ENCODE assay signal across 8 cellular contexts in genomic region chr1:44632511-44633072, GRCh38. TPM values are rescaled to one million over a fixed set of nuclear protein-coding genes. Genes with fewer than 3 reads are reported as not detected.
A peak's percentile ranks its signal among the peaks of the same experiment; 100 is the strongest.
DNase-seq lines count a peak whose midpoint lies in the region; ATAC-seq, FAIRE-seq and TF ChIP-seq lines count a peak whose summit lies in the region.

No MANE protein-coding gene starts in this region.

- intact Hi-C loops in activated CD4-positive, alpha-beta T cell treated with anti-CD3 and anti-CD28 coated beads, Interleukin-2, amount 10 ng/mL, durations not matched to agents 24 days and 14 days (cut with micrococcal nuclease): loop anchor here (5.0 kb wide), 2 partner anchors 420 to 1275 kb away; partner anchors contain the start of genes CDC20 and DMAP1
- intact Hi-C loops in endothelial cell of umbilical vein (cut with micrococcal nuclease): no loop called here

- TF ChIP-seq POLR2A in Raji (IDR thresholded peaks at IDR 0.05; ENCODE audit: insufficient read depth, low read depth, low read length) (0 out of 2 replicates have a peak, but pooled peaks have one; percentile 3), endothelial cell of umbilical vein (IDR thresholded peaks at IDR 0.05; ENCODE audit: low read depth, low read length) (no peak)

- no peaks in the 10 kb centered on the region for H3K9me1 ChIP-seq in endothelial cell of umbilical vein (replicated peaks; ENCODE audit: control insufficient read depth, extremely low read depth, insufficient read depth, low read length)

- no peaks in the 10 kb centered on the region for H3K9me3 ChIP-seq in endothelial cell of umbilical vein (replicated peaks; ENCODE audit: control insufficient read depth, insufficient read depth, low read length)

- no peaks in the 10 kb centered on the region for H4K20me1 ChIP-seq in endothelial cell of umbilical vein (replicated peaks; ENCODE audit: control insufficient read depth, extremely low read depth, insufficient read depth, low read length)

- BruUV-seq in endothelial cell of umbilical vein (replicated peaks; lab: Mats Ljungman, UMichigan): TSS peak; percentile 61

- H3K36me3 ChIP-seq in endothelial cell of umbilical vein (ENCODE audit: control insufficient read depth in 2 of 2, extremely low read depth in 1 of 2, insufficient read depth in 2 of 2, low read length in 2 of 2): peaks cover 4 to 28% of the 10 kb centered on the region in 2 experiments

- peaks cover 41% of the 10 kb centered on the region for H3K36me3 Mint-ChIP-seq in activated CD4-positive, alpha-beta T cell treated with anti-CD3 and anti-CD28 coated beads, Interleukin-2, amount 10 ng/mL, durations not matched to agents 24 days and 14 days (ENCODE audit: low read depth)
- peaks cover 12% of the 10 kb centered on the region for H3K36me3 Mint-ChIP-seq in neural crest cell (ENCODE audit: low read depth)

- H3K9ac ChIP-seq in endothelial cell of umbilical vein (replicated peaks; ENCODE audit: extremely low read depth, insufficient read depth, low read length): peak overlapping the region; percentile 86

- peaks cover 32% of the 10 kb centered on the region for H3K4me1 Mint-ChIP-seq in activated CD4-positive, alpha-beta T cell treated with anti-CD3 and anti-CD28 coated beads, Interleukin-2, amount 10 ng/mL, durations not matched to agents 24 days and 14 days
- H3K4me1 Mint-ChIP-seq in neural crest cell: peaks cover 60% of the 10 kb centered on the region

- H3K79me2 ChIP-seq in endothelial cell of umbilical vein (ENCODE audit: control insufficient read depth, insufficient read depth, low read length): peaks cover 21% of the 10 kb centered on the region

- dilution Hi-C loops in endothelial cell of umbilical vein (cut with MboI; ENCODE audit: extremely low pct_ligation_motif_present, low sequenced_read_pairs): no loop called here

- peak overlapping the region; percentile 89 for H3K4me3 Mint-ChIP-seq in activated CD4-positive, alpha-beta T cell treated with anti-CD3 and anti-CD28 coated beads, Interleukin-2, amount 10 ng/mL, durations not matched to agents 24 days and 14 days
- H3K4me3 Mint-ChIP-seq in neural crest cell: peak overlapping the region; percentile 96

- peaks cover 9% of the 10 kb centered on the region for H3K4me1 ChIP-seq in endothelial cell of umbilical vein (ENCODE audit: control insufficient read depth, extremely low read depth, insufficient read depth, low read length)

- no peaks in the 10 kb centered on the region for H3K27me3 Mint-ChIP-seq in activated CD4-positive, alpha-beta T cell treated with anti-CD3 and anti-CD28 coated beads, Interleukin-2, amount 10 ng/mL, durations not matched to agents 24 days and 14 days
- no peaks in the 10 kb centered on the region for H3K27me3 Mint-ChIP-seq in neural crest cell (ENCODE audit: low read depth)

- TF ChIP-seq CTCF in endothelial cell of umbilical vein (IDR thresholded peaks at IDR 0.05; ENCODE audit: extremely low read depth in 1 of 2, insufficient read depth in 1 of 2, low read depth in 1 of 2, low read length in 2 of 2) (no peak), neural crest cell (conservative IDR thresholded peaks at IDR 0.05) (no peak)

- H3K27ac Mint-ChIP-seq in activated CD4-positive, alpha-beta T cell treated with anti-CD3 and anti-CD28 coated beads, Interleukin-2, amount 10 ng/mL, durations not matched to agents 24 days and 14 days: peak overlapping the region; percentile 98
- H3K27ac Mint-ChIP-seq in neural crest cell (ENCODE audit: unreplicated experiment): peak overlapping the region; percentile 99

- CTCF ChIA-PET in endothelial cell of umbilical vein (lab: Charles Lee): interaction anchor here (1.0 to 4.8 kb wide), 5 partner anchors 10 to 415 kb away, joined by 3 to 32 read pairs (median 5); no protein-coding TSS in a partner anchor

- DNase-seq in activated CD4-positive, alpha-beta T cell treated with anti-CD3 and anti-CD28 coated beads, Interleukin-2, amount 10 ng/mL, durations not matched to agents 24 days and 14 days: no peak
- no peak for DNase-seq in activated CD4-positive, alpha-beta T cell treated with anti-CD3 and anti-CD28 coated beads for 1 hour
- DNase-seq in endothelial cell of umbilical vein (ENCODE audit: low read depth, low spot score) (no peak), neural crest cell (ENCODE audit: low read depth, low spot score) (no peak), epidermal melanocyte (ENCODE audit: insufficient read length, low spot score) (no peak)

- POLR2A ChIA-PET in endothelial cell of umbilical vein (lab: Charles Lee): interaction anchor here (0.6 to 2.4 kb wide), 3 partner anchors 9 to 1013 kb away, joined by 3 to 15 read pairs (median 3); no protein-coding TSS in a partner anchor

- H3K27ac ChIP-seq in endothelial cell of umbilical vein (ENCODE audit: insufficient read depth, low read depth, low read length): peak overlapping the region; percentile 42

- H3K4me3 ChIP-seq in endothelial cell of umbilical vein (replicated peaks in 1 of 3; ENCODE audit: insufficient read depth in 1 of 3, low read depth in 1 of 3, low read length in 3 of 3): peak overlapping the region; percentile 48 to 81 (median 78)

- no peaks in the 10 kb centered on the region for H3K27me3 ChIP-seq in endothelial cell of umbilical vein (ENCODE audit: control insufficient read depth in 2 of 2, insufficient read depth in 2 of 2, low read length in 2 of 2)

- H3K4me2 ChIP-seq in endothelial cell of umbilical vein (ENCODE audit: insufficient read depth, low read length): peak overlapping the region; percentile 93

- ATAC-seq in HG03135 (IDR thresholded peaks at IDR 0.05; ENCODE audit: unreplicated experiment) (no peak), GM19463 (IDR thresholded peaks at IDR 0.05; ENCODE audit: unreplicated experiment) (no peak)

- peaks cover 6% of the 10 kb centered on the region for H3K9me3 Mint-ChIP-seq in activated CD4-positive, alpha-beta T cell treated with anti-CD3 and anti-CD28 coated beads, Interleukin-2, amount 10 ng/mL, durations not matched to agents 24 days and 14 days
- H3K9me3 Mint-ChIP-seq in neural crest cell: no peaks in the 10 kb centered on the region

- peak; percentile 83 for FAIRE-seq in endothelial cell of umbilical vein (lab: Jason Lieb, UNC)

- H2AFZ ChIP-seq in endothelial cell of umbilical vein (ENCODE audit: low read depth, low read length): peak overlapping the region; percentile 22

TF ChIP-seq in endothelial cell of umbilical vein, 7 proteins besides CTCF, POLR2A, EP300 and RAD21:
- TF ChIP-seq MAX (IDR thresholded peaks at IDR 0.05; ENCODE audit: insufficient read depth, insufficient read length): no peak
- TF ChIP-seq FOS (IDR thresholded peaks at IDR 0.05; ENCODE audit: borderline replicate concordance, insufficient read depth, low read length): no peak
- no peak for TF ChIP-seq MYC (IDR thresholded peaks at IDR 0.05; ENCODE audit: low read depth, low read length)
- no peak for TF ChIP-seq GATA2 (IDR thresholded peaks at IDR 0.05; ENCODE audit: insufficient read depth, insufficient read length, low read depth, low read length)
- no peak for TF ChIP-seq EZH2 (IDR thresholded peaks at IDR 0.05; ENCODE audit: borderline replicate concordance, low read depth, low read length, severe bottlenecking)
- TF ChIP-seq POLR2AphosphoS5 (IDR thresholded peaks at IDR 0.05; ENCODE audit: insufficient read depth, low read depth, low read length): no peak
- TF ChIP-seq JUN (IDR thresholded peaks at IDR 0.05; ENCODE audit: borderline replicate concordance, insufficient read depth, insufficient read length, low read depth): no peak

RNA-seq across cellular contexts. Expression of gene TMEM53, which starts 41.7 kb away (rescaled TPM):
- 4.5 and 5.1 TPM in 2 replicates for total RNA-seq in activated CD4-positive, alpha-beta T cell treated with anti-CD3 and anti-CD28 coated beads, Interleukin-2, amount 10 ng/mL, durations not matched to agents 24 days and 14 days
- 5.3 and 5.7 TPM in 2 replicates for total RNA-seq in endothelial cell of umbilical vein
- 16.5 and 24.7 TPM in 2 replicates for polyA plus RNA-seq in endothelial cell of umbilical vein
- polyA plus RNA-seq in endothelial cell of umbilical vein (2011; cell fraction: cytosol; rRNA removed): 7.4 and 8.7 TPM in 2 replicates
- 3.3 and 3.9 TPM in 2 replicates for polyA plus RNA-seq in endothelial cell of umbilical vein (2011; cell fraction: nucleus; rRNA removed)
- 3.5 and 5.3 TPM in 2 replicates for polyA plus RNA-seq in endothelial cell of umbilical vein (2012)
- 6.2 and 8.2 TPM in 2 replicates for polyA minus RNA-seq in endothelial cell of umbilical vein
- polyA minus RNA-seq in endothelial cell of umbilical vein (2011; cell fraction: cytosol; rRNA and poly(A)+ RNA removed): 11.6 TPM
- 1.5 and 1.8 TPM in 2 replicates for polyA minus RNA-seq in endothelial cell of umbilical vein (2011; cell fraction: nucleus; rRNA and poly(A)+ RNA removed)
- 14.1 and 15.7 TPM in 2 replicates for total RNA-seq in neural crest cell

RNA-seq across cellular contexts. Expression of gene ARMH1, which starts 41.9 kb away (rescaled TPM):
- 133 and 137 TPM in 2 replicates for total RNA-seq in activated CD4-positive, alpha-beta T cell treated with anti-CD3 and anti-CD28 coated beads, Interleukin-2, amount 10 ng/mL, durations not matched to agents 24 days and 14 days
- total RNA-seq in endothelial cell of umbilical vein (not detected in 2 replicates), neural crest cell (5.6 and 5.9 TPM in 2 replicates)
- polyA plus RNA-seq in endothelial cell of umbilical vein: 0.17 and 0.48 TPM in 2 replicates
- not detected in 2 replicates for polyA plus RNA-seq in endothelial cell of umbilical vein (2011; cell fraction: cytosol; rRNA removed)
- 0.92 and 3.2 TPM in 2 replicates for polyA plus RNA-seq in endothelial cell of umbilical vein (2011; cell fraction: nucleus; rRNA removed)
- not detected in 2 replicates for polyA plus RNA-seq in endothelial cell of umbilical vein (2012)
- 0.45 TPM in 1 of 2 replicates, not detected in the other for polyA minus RNA-seq in endothelial cell of umbilical vein
- 1.4 TPM for polyA minus RNA-seq in endothelial cell of umbilical vein (2011; cell fraction: cytosol; rRNA and poly(A)+ RNA removed)
- not detected in 2 replicates for polyA minus RNA-seq in endothelial cell of umbilical vein (2011; cell fraction: nucleus; rRNA and poly(A)+ RNA removed)

Comparison
In these comparisons a context has a peak if more than half of its experiments do, and no peak if none do; other contexts are left out.
1. RNA of gene ARMH1, which starts 41.9 kb away (total RNA-seq): 133 to 137 TPM in activated CD4-positive, alpha-beta T cell treated with anti-CD3 and anti-CD28 coated beads, Interleukin-2, amount 10 ng/mL, durations not matched to agents 24 days and 14 days; 5.6 to 5.9 TPM in neural crest cell and not detected in endothelial cell of umbilical vein; every median in the first group is over 10 times any median in the second.